In genomic region chr2:140349695-140350094, GRCh38 we compare ENCODE assay signal across 19 cellular contexts.
"Had no signal": no experiment of that assay in that cellular context is flagged by ENCODE, and none has a peak within 500 bp of the region (broad histone marks: within the 10 kb centered on the region; RNA-seq: fewer than 3 reads in every experiment).

No MANE protein-coding gene starts in this region.

- H3K9me3 ChIP-seq: prostate gland, right lobe of liver, upper lobe of left lung had no signal

- H3K36me3 ChIP-seq: brain microvascular endothelial cell, prostate gland, right lobe of liver, upper lobe of left lung had no signal

- H3K27ac ChIP-seq: brain microvascular endothelial cell, prostate gland, right lobe of liver, upper lobe of left lung had no signal

- H3K36me3 Mint-ChIP-seq: activated naive CD8-positive, alpha-beta T cell treated with anti-CD3 and anti-CD28 coated beads for 36 hours; natural killer cell; stimulated activated naive B cell treated with anti-CD40 and anti-IgM and Interleukin-4, amounts not matched to agents 10 μg/mL and 1 μg/mL and 100 μg/mL, for 72 hours had no signal

- H3K9me3 Mint-ChIP-seq: endodermal cell; stimulated activated naive B cell treated with anti-CD40 and anti-IgM and Interleukin-4, amounts not matched to agents 10 μg/mL and 1 μg/mL and 100 μg/mL, for 72 hours had no signal

- H3K4me1 ChIP-seq: prostate gland, right lobe of liver, upper lobe of left lung had no signal

- H3K4me1 Mint-ChIP-seq: activated CD4-positive, alpha-beta memory T cell treated with anti-CD3 and anti-CD28 coated beads, Interleukin-2, amount 10 ng/mL, durations not matched to agents 7 days and 5 days; activated naive CD8-positive, alpha-beta T cell treated with anti-CD3 and anti-CD28 coated beads for 36 hours; natural killer cell; stimulated activated naive B cell treated with anti-CD40 and anti-IgM and Interleukin-4, amounts not matched to agents 10 μg/mL and 1 μg/mL and 100 μg/mL, for 72 hours had no signal

- H3K27ac Mint-ChIP-seq: activated CD4-positive, alpha-beta memory T cell treated with anti-CD3 and anti-CD28 coated beads, Interleukin-2, amount 10 ng/mL, durations not matched to agents 7 days and 5 days; activated naive CD8-positive, alpha-beta T cell treated with anti-CD3 and anti-CD28 coated beads for 36 hours; activated T-cell treated with anti-CD3 and anti-CD28 coated beads, Interleukin-2, amount 50 U/mL, for 72 hours; natural killer cell; stimulated activated naive B cell treated with anti-CD40 and anti-IgM and Interleukin-4, amounts not matched to agents 10 μg/mL and 1 μg/mL and 100 μg/mL, for 72 hours had no signal

- ATAC-seq: activated T-cell treated with anti-CD3 and anti-CD28 coated beads, Interleukin-2, amount 50 U/mL, for 72 hours; left lobe of liver; natural killer cell; right lobe of liver; stimulated activated naive B cell treated with anti-CD40 and anti-IgM and Interleukin-4, amounts not matched to agents 10 μg/mL and 1 μg/mL and 100 μg/mL, for 72 hours had no signal

- DNase-seq: activated CD4-positive, alpha-beta memory T cell treated with anti-CD3 and anti-CD28 coated beads, Interleukin-2, amount 10 ng/mL, durations not matched to agents 7 days and 5 days; activated CD4-positive, alpha-beta T cell treated with anti-CD3 and anti-CD28 coated beads for 1 hour; activated CD8-positive, alpha-beta memory T cell treated with anti-CD3 and anti-CD28 coated beads, Interleukin-2, amount 50 U/mL, for 4 hours; activated gamma-delta T cell treated with Interleukin-2 at 50 U/mL for 16 hours; activated naive CD8-positive, alpha-beta T cell treated with anti-CD3 and anti-CD28 coated beads for 36 hours; activated T-cell treated with anti-CD3 and anti-CD28 coated beads, Interleukin-2, amount 50 U/mL, for 72 hours; brain microvascular endothelial cell; dermis blood vessel endothelial cell; endodermal cell; erythroblast; natural killer cell; occipital lobe; right lobe of liver; stimulated activated naive B cell treated with anti-CD40 and anti-IgM and Interleukin-4, amounts not matched to agents 10 μg/mL and 1 μg/mL and 100 μg/mL, for 72 hours; substantia nigra; T-helper 2 cell; upper lobe of left lung had no signal

- H3K27me3 ChIP-seq: brain microvascular endothelial cell, right lobe of liver, upper lobe of left lung had no signal

- H3K4me3 Mint-ChIP-seq: activated CD4-positive, alpha-beta memory T cell treated with anti-CD3 and anti-CD28 coated beads, Interleukin-2, amount 10 ng/mL, durations not matched to agents 7 days and 5 days; activated naive CD8-positive, alpha-beta T cell treated with anti-CD3 and anti-CD28 coated beads for 36 hours; activated T-cell treated with anti-CD3 and anti-CD28 coated beads, Interleukin-2, amount 50 U/mL, for 72 hours; endodermal cell; natural killer cell; stimulated activated naive B cell treated with anti-CD40 and anti-IgM and Interleukin-4, amounts not matched to agents 10 μg/mL and 1 μg/mL and 100 μg/mL, for 72 hours had no signal

- H3K4me3 ChIP-seq: prostate gland, right lobe of liver, upper lobe of left lung had no signal

- H3K27me3 Mint-ChIP-seq: activated CD4-positive, alpha-beta memory T cell treated with anti-CD3 and anti-CD28 coated beads, Interleukin-2, amount 10 ng/mL, durations not matched to agents 7 days and 5 days; activated naive CD8-positive, alpha-beta T cell treated with anti-CD3 and anti-CD28 coated beads for 36 hours; stimulated activated naive B cell treated with anti-CD40 and anti-IgM and Interleukin-4, amounts not matched to agents 10 μg/mL and 1 μg/mL and 100 μg/mL, for 72 hours had no signal
